In the genomic region with DNA sequence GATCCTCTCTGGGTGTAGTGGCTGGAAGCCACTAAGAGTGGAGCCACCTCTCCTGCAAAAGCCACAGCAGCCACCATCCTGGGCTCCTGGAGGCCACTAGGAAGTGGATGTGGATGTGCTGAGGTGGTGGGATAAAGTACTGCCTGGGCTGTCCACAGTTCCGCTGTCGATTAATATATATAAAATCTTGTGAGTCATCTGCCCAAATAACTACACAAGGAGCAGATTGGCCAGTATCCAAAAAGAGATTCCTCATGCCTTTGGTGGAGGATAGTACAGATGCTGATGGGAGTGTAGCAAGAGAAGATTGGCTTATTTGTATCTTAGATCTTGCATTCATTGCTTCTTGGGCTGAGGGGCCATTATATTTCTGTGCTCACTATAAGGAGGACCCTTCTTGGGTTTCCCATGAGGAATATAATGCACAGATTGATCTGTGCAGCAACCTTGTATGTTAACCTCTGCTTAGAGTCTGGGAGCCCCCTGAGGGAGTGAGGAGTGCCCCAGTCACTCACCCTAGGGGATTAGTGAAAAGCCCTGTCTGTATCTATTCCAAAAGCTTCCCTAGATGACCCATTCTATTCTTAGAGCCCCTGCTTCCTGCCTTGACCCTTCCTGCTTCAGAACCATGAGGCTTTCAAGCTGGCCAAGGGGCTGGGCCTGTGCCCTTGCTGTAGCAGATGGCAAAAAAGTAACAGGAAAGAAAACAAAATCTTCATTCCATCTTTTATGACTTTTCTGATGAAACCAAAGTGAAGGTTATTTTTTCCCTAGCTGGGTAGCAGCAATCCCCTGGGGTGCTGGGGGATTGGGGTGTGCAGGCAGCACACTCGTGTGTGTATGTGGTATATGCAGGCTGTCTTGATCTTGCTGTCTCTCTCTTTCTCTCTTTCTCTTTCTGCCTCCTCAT, we compare ENCODE assay signal across 1 cellular context.
TF ChIP-seq lines count a peak whose summit lies in the region.

No MANE protein-coding gene starts in this region.

TF ChIP-seq in GM23338, 12 proteins besides CTCF, POLR2A, EP300 and RAD21 (continued from another document):
- TF ChIP-seq, protein P1, sequence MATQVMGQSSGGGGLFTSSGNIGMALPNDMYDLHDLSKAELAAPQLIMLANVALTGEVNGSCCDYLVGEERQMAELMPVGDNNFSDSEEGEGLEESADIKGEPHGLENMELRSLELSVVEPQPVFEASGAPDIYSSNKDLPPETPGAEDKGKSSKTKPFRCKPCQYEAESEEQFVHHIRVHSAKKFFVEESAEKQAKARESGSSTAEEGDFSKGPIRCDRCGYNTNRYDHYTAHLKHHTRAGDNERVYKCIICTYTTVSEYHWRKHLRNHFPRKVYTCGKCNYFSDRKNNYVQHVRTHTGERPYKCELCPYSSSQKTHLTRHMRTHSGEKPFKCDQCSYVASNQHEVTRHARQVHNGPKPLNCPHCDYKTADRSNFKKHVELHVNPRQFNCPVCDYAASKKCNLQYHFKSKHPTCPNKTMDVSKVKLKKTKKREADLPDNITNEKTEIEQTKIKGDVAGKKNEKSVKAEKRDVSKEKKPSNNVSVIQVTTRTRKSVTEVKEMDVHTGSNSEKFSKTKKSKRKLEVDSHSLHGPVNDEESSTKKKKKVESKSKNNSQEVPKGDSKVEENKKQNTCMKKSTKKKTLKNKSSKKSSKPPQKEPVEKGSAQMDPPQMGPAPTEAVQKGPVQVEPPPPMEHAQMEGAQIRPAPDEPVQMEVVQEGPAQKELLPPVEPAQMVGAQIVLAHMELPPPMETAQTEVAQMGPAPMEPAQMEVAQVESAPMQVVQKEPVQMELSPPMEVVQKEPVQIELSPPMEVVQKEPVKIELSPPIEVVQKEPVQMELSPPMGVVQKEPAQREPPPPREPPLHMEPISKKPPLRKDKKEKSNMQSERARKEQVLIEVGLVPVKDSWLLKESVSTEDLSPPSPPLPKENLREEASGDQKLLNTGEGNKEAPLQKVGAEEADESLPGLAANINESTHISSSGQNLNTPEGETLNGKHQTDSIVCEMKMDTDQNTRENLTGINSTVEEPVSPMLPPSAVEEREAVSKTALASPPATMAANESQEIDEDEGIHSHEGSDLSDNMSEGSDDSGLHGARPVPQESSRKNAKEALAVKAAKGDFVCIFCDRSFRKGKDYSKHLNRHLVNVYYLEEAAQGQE (IDR thresholded peaks at IDR 0.05; ENCODE audit: unreplicated experiment), result no peak
- TF ChIP-seq, protein P2, sequence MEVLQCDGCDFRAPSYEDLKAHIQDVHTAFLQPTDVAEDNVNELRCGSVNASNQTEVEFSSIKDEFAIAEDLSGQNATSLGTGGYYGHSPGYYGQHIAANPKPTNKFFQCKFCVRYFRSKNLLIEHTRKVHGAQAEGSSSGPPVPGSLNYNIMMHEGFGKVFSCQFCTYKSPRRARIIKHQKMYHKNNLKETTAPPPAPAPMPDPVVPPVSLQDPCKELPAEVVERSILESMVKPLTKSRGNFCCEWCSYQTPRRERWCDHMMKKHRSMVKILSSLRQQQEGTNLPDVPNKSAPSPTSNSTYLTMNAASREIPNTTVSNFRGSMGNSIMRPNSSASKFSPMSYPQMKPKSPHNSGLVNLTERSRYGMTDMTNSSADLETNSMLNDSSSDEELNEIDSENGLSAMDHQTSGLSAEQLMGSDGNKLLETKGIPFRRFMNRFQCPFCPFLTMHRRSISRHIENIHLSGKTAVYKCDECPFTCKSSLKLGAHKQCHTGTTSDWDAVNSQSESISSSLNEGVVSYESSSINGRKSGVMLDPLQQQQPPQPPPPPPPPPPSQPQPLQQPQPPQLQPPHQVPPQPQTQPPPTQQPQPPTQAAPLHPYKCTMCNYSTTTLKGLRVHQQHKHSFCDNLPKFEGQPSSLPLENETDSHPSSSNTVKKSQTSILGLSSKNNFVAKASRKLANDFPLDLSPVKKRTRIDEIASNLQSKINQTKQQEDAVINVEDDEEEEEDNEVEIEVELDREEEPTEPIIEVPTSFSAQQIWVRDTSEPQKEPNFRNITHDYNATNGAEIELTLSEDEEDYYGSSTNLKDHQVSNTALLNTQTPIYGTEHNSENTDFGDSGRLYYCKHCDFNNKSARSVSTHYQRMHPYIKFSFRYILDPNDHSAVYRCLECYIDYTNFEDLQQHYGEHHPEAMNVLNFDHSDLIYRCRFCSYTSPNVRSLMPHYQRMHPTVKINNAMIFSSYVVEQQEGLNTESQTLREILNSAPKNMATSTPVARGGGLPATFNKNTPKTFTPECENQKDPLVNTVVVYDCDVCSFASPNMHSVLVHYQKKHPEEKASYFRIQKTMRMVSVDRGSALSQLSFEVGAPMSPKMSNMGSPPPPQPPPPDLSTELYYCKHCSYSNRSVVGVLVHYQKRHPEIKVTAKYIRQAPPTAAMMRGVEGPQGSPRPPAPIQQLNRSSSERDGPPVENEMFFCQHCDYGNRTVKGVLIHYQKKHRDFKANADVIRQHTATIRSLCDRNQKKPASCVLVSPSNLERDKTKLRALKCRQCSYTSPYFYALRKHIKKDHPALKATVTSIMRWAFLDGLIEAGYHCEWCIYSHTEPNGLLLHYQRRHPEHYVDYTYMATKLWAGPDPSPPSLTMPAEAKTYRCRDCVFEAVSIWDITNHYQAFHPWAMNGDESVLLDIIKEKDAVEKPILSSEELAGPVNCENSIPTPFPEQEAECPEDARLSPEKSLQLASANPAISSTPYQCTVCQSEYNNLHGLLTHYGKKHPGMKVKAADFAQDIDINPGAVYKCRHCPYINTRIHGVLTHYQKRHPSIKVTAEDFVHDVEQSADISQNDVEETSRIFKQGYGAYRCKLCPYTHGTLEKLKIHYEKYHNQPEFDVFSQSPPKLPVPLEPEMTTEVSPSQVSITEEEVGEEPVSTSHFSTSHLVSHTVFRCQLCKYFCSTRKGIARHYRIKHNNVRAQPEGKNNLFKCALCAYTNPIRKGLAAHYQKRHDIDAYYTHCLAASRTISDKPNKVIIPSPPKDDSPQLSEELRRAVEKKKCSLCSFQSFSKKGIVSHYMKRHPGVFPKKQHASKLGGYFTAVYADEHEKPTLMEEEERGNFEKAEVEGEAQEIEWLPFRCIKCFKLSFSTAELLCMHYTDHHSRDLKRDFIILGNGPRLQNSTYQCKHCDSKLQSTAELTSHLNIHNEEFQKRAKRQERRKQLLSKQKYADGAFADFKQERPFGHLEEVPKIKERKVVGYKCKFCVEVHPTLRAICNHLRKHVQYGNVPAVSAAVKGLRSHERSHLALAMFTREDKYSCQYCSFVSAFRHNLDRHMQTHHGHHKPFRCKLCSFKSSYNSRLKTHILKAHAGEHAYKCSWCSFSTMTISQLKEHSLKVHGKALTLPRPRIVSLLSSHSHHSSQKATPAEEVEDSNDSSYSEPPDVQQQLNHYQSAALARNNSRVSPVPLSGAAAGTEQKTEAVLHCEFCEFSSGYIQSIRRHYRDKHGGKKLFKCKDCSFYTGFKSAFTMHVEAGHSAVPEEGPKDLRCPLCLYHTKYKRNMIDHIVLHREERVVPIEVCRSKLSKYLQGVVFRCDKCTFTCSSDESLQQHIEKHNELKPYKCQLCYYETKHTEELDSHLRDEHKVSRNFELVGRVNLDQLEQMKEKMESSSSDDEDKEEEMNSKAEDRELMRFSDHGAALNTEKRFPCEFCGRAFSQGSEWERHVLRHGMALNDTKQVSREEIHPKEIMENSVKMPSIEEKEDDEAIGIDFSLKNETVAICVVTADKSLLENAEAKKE (CRISPR knock-in tag; IDR thresholded peaks at IDR 0.05), result no peak
- no peak for TF ChIP-seq JUNB (IDR thresholded peaks at IDR 0.05; ENCODE audit: unreplicated experiment)
- TF ChIP-seq NANOG (IDR thresholded peaks at IDR 0.05; ENCODE audit: borderline replicate concordance), result no peak
- TF ChIP-seq POLR2AphosphoS5 (IDR thresholded peaks at IDR 0.05; ENCODE audit: low read depth), result no peak
- no peak for TF ChIP-seq EZH2phosphoT487 (IDR thresholded peaks at IDR 0.05; ENCODE audit: unreplicated experiment)
- TF ChIP-seq EZH2 (IDR thresholded peaks at IDR 0.05; ENCODE audit: low read depth, unreplicated experiment), result no peak
- no peak for TF ChIP-seq STAT1 (IDR thresholded peaks at IDR 0.05; ENCODE audit: unreplicated experiment)
